ENCODE assay signal across 25 cellular contexts in the genomic region with DNA sequence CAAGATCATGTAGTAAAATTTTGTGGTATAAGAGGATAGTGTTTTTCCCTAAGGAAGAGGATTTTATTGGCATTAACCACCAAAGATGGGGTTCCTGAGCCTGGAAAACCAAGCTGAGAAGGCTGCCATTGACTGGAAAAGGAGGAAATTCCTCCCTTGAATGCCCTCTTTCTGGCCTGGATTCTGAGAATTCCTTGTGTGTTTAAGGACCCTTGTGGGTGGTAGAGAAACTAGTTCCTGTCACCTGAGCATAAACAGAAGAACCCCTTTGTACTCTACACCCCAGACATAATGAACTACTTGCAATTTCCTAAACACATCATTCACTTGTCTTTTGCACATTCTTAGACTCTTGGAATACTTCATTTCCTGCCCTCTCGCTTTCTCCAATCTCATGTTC. TPM values are rescaled to one million over a fixed set of nuclear protein-coding genes. Genes with fewer than 3 reads are reported as not detected.
DNase-seq lines count a peak whose midpoint lies in the region; ATAC-seq, FAIRE-seq and TF ChIP-seq lines count a peak whose summit lies in the region.
"Had no signal": no experiment of that assay in that cellular context is flagged by ENCODE, and none has a peak within 500 bp of the region (broad histone marks: within the 10 kb centered on the region; RNA-seq: fewer than 3 reads in every experiment).

No MANE protein-coding gene starts in this region.

- 89 to 97% methylated on average over 1 of the region's 1 CpG for WGBS in pancreas, 2 donors

- no peaks in the 10 kb centered on the region for H3K27me3 ChIP-seq in CD4-positive, CD25-positive, alpha-beta regulatory T cell (ENCODE audit: control insufficient read depth, insufficient read depth, low read length)
- H3K27me3 ChIP-seq in NT2/D1 (ENCODE audit: insufficient read depth, insufficient read length) (no peaks in the 10 kb centered on the region), endothelial cell of umbilical vein (ENCODE audit: control insufficient read depth in 2 of 2, insufficient read depth in 2 of 2, low read length in 2 of 2) (no peaks in the 10 kb centered on the region), pancreas (no peaks in the 10 kb centered on the region)
- H3K27me3 ChIP-seq: ascending aorta, dorsolateral prefrontal cortex, upper lobe of right lung had no signal

- H3K4me2 ChIP-seq in endothelial cell of umbilical vein (ENCODE audit: insufficient read depth, low read length) = no peak overlapping the region

- no peaks in the 10 kb centered on the region for H3K9me3 ChIP-seq in CD4-positive, CD25-positive, alpha-beta regulatory T cell (ENCODE audit: control insufficient read depth in 2 of 2, low read length in 2 of 2)
- H3K9me3 ChIP-seq in NT2/D1 (ENCODE audit: insufficient read depth, low read length) (no peaks in the 10 kb centered on the region), endothelial cell of umbilical vein (replicated peaks; ENCODE audit: control insufficient read depth, insufficient read depth, low read length) (no peaks in the 10 kb centered on the region), pancreas (no peaks in the 10 kb centered on the region)
- H3K9me3 ChIP-seq: ascending aorta, upper lobe of right lung had no signal

- dilution Hi-C loops in endothelial cell of umbilical vein (cut with MboI; ENCODE audit: extremely low pct_ligation_motif_present, low sequenced_read_pairs) = no loop called here

- peaks cover 48% of the 10 kb centered on the region for H3K36me3 ChIP-seq in CD4-positive, CD25-positive, alpha-beta regulatory T cell (ENCODE audit: control insufficient read depth, insufficient read depth, low read length)
- H3K36me3 ChIP-seq in NT2/D1 (ENCODE audit: insufficient read depth, insufficient read length, low read length) (peaks cover 37% of the 10 kb centered on the region), endothelial cell of umbilical vein (ENCODE audit: control insufficient read depth in 2 of 2, extremely low read depth in 1 of 2, insufficient read depth in 2 of 2, low read length in 2 of 2) (peaks cover 8 to 12% of the 10 kb centered on the region in 2 experiments), pancreas (peaks cover 0 to 22% (median 8%) of the 10 kb centered on the region in 3 donors)

- H3K9me3 Mint-ChIP-seq in CD4-positive, CD25-positive, alpha-beta regulatory T cell = peaks cover 0 to 1% (median 0%) of the 10 kb centered on the region in 7 donors
- no peaks in the 10 kb centered on the region for H3K9me3 Mint-ChIP-seq in mesothelial cell of epicardium
- H3K9me3 Mint-ChIP-seq: CD8-positive, alpha-beta T cell; central memory CD8-positive, alpha-beta T cell; T-helper 2 cell treated with Interferon-gamma antibody and Interleukin-4, amounts not matched to agents 5 μg/mL and 100 μg/mL, for 36 hours had no signal

- TF ChIP-seq CTCF in endothelial cell of umbilical vein (IDR thresholded peaks at IDR 0.05; ENCODE audit: extremely low read depth in 1 of 2, insufficient read depth in 1 of 2, low read depth in 1 of 2, low read length in 2 of 2) (no peak), mesothelial cell of epicardium (IDR thresholded peaks at IDR 0.05; ENCODE audit: unreplicated experiment) (no peak), pancreas (IDR thresholded peaks at IDR 0.05) (no peak)

- no TSS peak for BruUV-seq in endothelial cell of umbilical vein (replicated peaks; lab: Mats Ljungman, UMichigan)

- FAIRE-seq in endothelial cell of umbilical vein (lab: Jason Lieb, UNC) = peak; percentile 57
- FAIRE-seq in pancreas (lab: Jason Lieb, UNC) = no peak
- FAIRE-seq: small intestine had no signal

- H3K27ac ChIP-seq in CD4-positive, CD25-positive, alpha-beta regulatory T cell (ENCODE audit: insufficient read depth, low read length, poor library complexity, severe bottlenecking) = no peak overlapping the region
- H3K27ac ChIP-seq in endothelial cell of umbilical vein (ENCODE audit: insufficient read depth, low read depth, low read length) (no peak overlapping the region), pancreas (no peak overlapping the region)
- H3K27ac ChIP-seq: ascending aorta, dorsolateral prefrontal cortex, epithelial cell of prostate, upper lobe of right lung had no signal

- H3K9ac ChIP-seq in NT2/D1 (ENCODE audit: insufficient read length, low read depth) = no peak overlapping the region
- H3K9ac ChIP-seq in endothelial cell of umbilical vein (replicated peaks; ENCODE audit: extremely low read depth, insufficient read depth, low read length) = no peak overlapping the region

- no peaks in the 10 kb centered on the region for H3K4me1 ChIP-seq in CD4-positive, CD25-positive, alpha-beta regulatory T cell (ENCODE audit: control insufficient read depth, insufficient read depth, low read length, poor library complexity, severe bottlenecking)
- no peaks in the 10 kb centered on the region for H3K4me1 ChIP-seq in NT2/D1 (ENCODE audit: insufficient read depth, insufficient read length)
- no peaks in the 10 kb centered on the region for H3K4me1 ChIP-seq in endothelial cell of umbilical vein (ENCODE audit: control insufficient read depth, extremely low read depth, insufficient read depth, low read length)
- no peaks in the 10 kb centered on the region for H3K4me1 ChIP-seq in pancreas
- H3K4me1 ChIP-seq: ascending aorta, upper lobe of right lung had no signal

- no peak for DNase-seq in CD4-positive, CD25-positive, alpha-beta regulatory T cell
- DNase-seq in NT2/D1 (ENCODE audit: low read depth, low spot score) (peak; percentile 58), endothelial cell of umbilical vein (ENCODE audit: low read depth, low spot score) (peak; percentile 41), mesothelial cell of epicardium (ENCODE audit: low spot score in 2 of 2, unreplicated experiment in 2 of 2) (no peak), pancreas (no peak), NCI-H1092 treated with DMSO at 0.1 percent for 48 hours (lab: John Stamatoyannopoulos, UW) (no peak)
- DNase-seq: 8988T; activated CD4-positive, alpha-beta T cell treated with anti-CD3 and anti-CD28 coated beads, Interleukin-2, amount 50 U/mL, for 4 hours; activated CD8-positive, alpha-beta memory T cell treated with anti-CD3 and anti-CD28 coated beads, Interleukin-2, amount 50 U/mL, for 48 hours; CD8-positive, alpha-beta T cell; dorsolateral prefrontal cortex; NCI-H1048; NCI-H187; nucleus accumbens; small intestine; stimulated activated CD4-positive, alpha-beta T cell treated with anti-CD3 and anti-CD28 coated beads, Interleukin-1b, Interleukin-23, amount 100 ng/mL, for 48 hours; upper lobe of right lung had no signal

- POLR2A ChIA-PET in endothelial cell of umbilical vein (lab: Charles Lee) = no interaction called here

- peaks cover 5% of the 10 kb centered on the region for H3K9me1 ChIP-seq in endothelial cell of umbilical vein (replicated peaks; ENCODE audit: control insufficient read depth, extremely low read depth, insufficient read depth, low read length)

- CTCF ChIA-PET in endothelial cell of umbilical vein (lab: Charles Lee) = interaction anchor here (0.8 to 1.8 kb wide), 3 partner anchors 12 to 24 kb away, joined by 4 to 5 read pairs (median 4); no protein-coding TSS in a partner anchor

- H3K79me2 ChIP-seq in endothelial cell of umbilical vein (ENCODE audit: control insufficient read depth, insufficient read depth, low read length) = no peaks in the 10 kb centered on the region

- H3K4me3 ChIP-seq in CD4-positive, CD25-positive, alpha-beta regulatory T cell (ENCODE audit: low read depth, low read length) = no peak overlapping the region
- H3K4me3 ChIP-seq in NT2/D1 (ENCODE audit: insufficient read length, low read depth) = no peak overlapping the region
- H3K4me3 ChIP-seq in endothelial cell of umbilical vein (replicated peaks in 1 of 3; ENCODE audit: insufficient read depth in 1 of 3, low read depth in 1 of 3, low read length in 3 of 3) = no peak overlapping the region
- H3K4me3 ChIP-seq in pancreas = no peak overlapping the region
- H3K4me3 ChIP-seq: ascending aorta, dorsolateral prefrontal cortex, upper lobe of right lung had no signal

- peaks cover 30% of the 10 kb centered on the region for H3K36me3 Mint-ChIP-seq in CD4-positive, CD25-positive, alpha-beta regulatory T cell
- H3K36me3 Mint-ChIP-seq in mesothelial cell of epicardium = peaks cover 22% of the 10 kb centered on the region

- no peak for TF ChIP-seq POLR2A in endothelial cell of umbilical vein (IDR thresholded peaks at IDR 0.05; ENCODE audit: low read depth, low read length)

- intact Hi-C loops in endothelial cell of umbilical vein (cut with micrococcal nuclease) (no loop called here), pancreas (cut with DNase I) (no loop called here)

- H4K20me1 ChIP-seq in endothelial cell of umbilical vein (replicated peaks; ENCODE audit: control insufficient read depth, extremely low read depth, insufficient read depth, low read length) = no peaks in the 10 kb centered on the region

- H3K4me1 Mint-ChIP-seq in CD4-positive, CD25-positive, alpha-beta regulatory T cell = peaks cover 0 to 9% (median 6%) of the 10 kb centered on the region in 4 donors
- H3K4me1 Mint-ChIP-seq in mesothelial cell of epicardium = peaks cover 18% of the 10 kb centered on the region
- H3K4me1 Mint-ChIP-seq: central memory CD8-positive, alpha-beta T cell had no signal

- peak overlapping the region in 2 of 3 donors; percentile 61 to 67 for H3K27ac Mint-ChIP-seq in CD4-positive, CD25-positive, alpha-beta regulatory T cell
- peak overlapping the region; percentile 33 for H3K27ac Mint-ChIP-seq in mesothelial cell of epicardium
- H3K27ac Mint-ChIP-seq: activated naive CD8-positive, alpha-beta T cell; CD8-positive, alpha-beta T cell; T-helper 2 cell treated with Interferon-gamma antibody and Interleukin-4, amounts not matched to agents 5 μg/mL and 100 μg/mL, for 36 hours had no signal

- ATAC-seq in CD4-positive, CD25-positive, alpha-beta regulatory T cell (ENCODE audit: low read depth in 2 of 2) = no peak
- ATAC-seq in HG02938 (IDR thresholded peaks at IDR 0.05; ENCODE audit: unreplicated experiment) = no peak
- ATAC-seq in pancreas = no peak
- ATAC-seq in GM18861 (IDR thresholded peaks at IDR 0.05; ENCODE audit: unreplicated experiment) = no peak
- ATAC-seq: CD8-positive, alpha-beta T cell; SK-N-SH treated with all-trans-retinoic acid at 6 μM for 48 hours; upper lobe of right lung had no signal

- no peaks in the 10 kb centered on the region for H3K27me3 Mint-ChIP-seq in CD4-positive, CD25-positive, alpha-beta regulatory T cell
- H3K27me3 Mint-ChIP-seq in mesothelial cell of epicardium (ENCODE audit: low read depth) = no peaks in the 10 kb centered on the region
- H3K27me3 Mint-ChIP-seq: activated naive CD8-positive, alpha-beta T cell; central memory CD8-positive, alpha-beta T cell had no signal

- H2AFZ ChIP-seq in endothelial cell of umbilical vein (ENCODE audit: low read depth, low read length) = no peak overlapping the region

- no peak overlapping the region for H3K4me3 Mint-ChIP-seq in CD4-positive, CD25-positive, alpha-beta regulatory T cell
- H3K4me3 Mint-ChIP-seq in mesothelial cell of epicardium = no peak overlapping the region
- H3K4me3 Mint-ChIP-seq: activated naive CD8-positive, alpha-beta T cell; CD8-positive, alpha-beta T cell; central memory CD8-positive, alpha-beta T cell; T-helper 2 cell treated with Interferon-gamma antibody and Interleukin-4, amounts not matched to agents 5 μg/mL and 100 μg/mL, for 36 hours had no signal

RNA-seq across cellular contexts. Expression of a gene that starts 33.1 kb away (rescaled TPM):
- total RNA-seq in CD4-positive, CD25-positive, alpha-beta regulatory T cell = 69.9 TPM
- 10 to 100 TPM; 20.4 to 29.4 (median 25.5) TPM for polyA plus RNA-seq in CD4-positive, CD25-positive, alpha-beta regulatory T cell
- total RNA-seq in endothelial cell of umbilical vein = 30.1 and 30.3 TPM in 2 replicates
- polyA plus RNA-seq in endothelial cell of umbilical vein = 2.7 and 4.8 TPM in 2 replicates
- 4.6 and 4.9 TPM in 2 replicates for polyA plus RNA-seq in endothelial cell of umbilical vein (2011; cell fraction: cytosol; rRNA removed)
- 17.3 and 23.6 TPM in 2 replicates for polyA plus RNA-seq in endothelial cell of umbilical vein (2011; cell fraction: nucleus; rRNA removed)
- 9.5 and 16.7 TPM in 2 replicates for polyA plus RNA-seq in endothelial cell of umbilical vein (2012)
- 25.3 and 28.2 TPM in 2 replicates for polyA minus RNA-seq in endothelial cell of umbilical vein
- 38.2 TPM for polyA minus RNA-seq in endothelial cell of umbilical vein (2011; cell fraction: cytosol; rRNA and poly(A)+ RNA removed)
- polyA minus RNA-seq in endothelial cell of umbilical vein (2011; cell fraction: nucleus; rRNA and poly(A)+ RNA removed) = 36.8 and 50.8 TPM in 2 replicates
- total RNA-seq in mesothelial cell of epicardium = 54.6 to 58.0 TPM (median 55.1 TPM) in 3 replicates
- total RNA-seq in pancreas = 10 to 100 TPM; 18.5 to 30.8 (median 21.8) TPM
- 1 to 10 TPM; 4.6 to 4.9 TPM for polyA plus RNA-seq in pancreas

RNA-seq across cellular contexts. Expression of a gene that starts 39.4 kb away (rescaled TPM):
- 90.6 TPM for total RNA-seq in CD4-positive, CD25-positive, alpha-beta regulatory T cell
- polyA plus RNA-seq in CD4-positive, CD25-positive, alpha-beta regulatory T cell = 10 to 100 TPM; 70.3 to 94.6 (median 86.0) TPM
- total RNA-seq in endothelial cell of umbilical vein = 28.8 and 30.2 TPM in 2 replicates
- polyA plus RNA-seq in endothelial cell of umbilical vein = 10.9 and 12.0 TPM in 2 replicates
- 17.4 and 18.1 TPM in 2 replicates for polyA plus RNA-seq in endothelial cell of umbilical vein (2011; cell fraction: cytosol; rRNA removed)
- 10.5 and 11.4 TPM in 2 replicates for polyA plus RNA-seq in endothelial cell of umbilical vein (2011; cell fraction: nucleus; rRNA removed)
- 21.5 and 33.9 TPM in 2 replicates for polyA plus RNA-seq in endothelial cell of umbilical vein (2012)
- polyA minus RNA-seq in endothelial cell of umbilical vein = 19.0 and 24.1 TPM in 2 replicates
- polyA minus RNA-seq in endothelial cell of umbilical vein (2011; cell fraction: cytosol; rRNA and poly(A)+ RNA removed) = 18.3 TPM
- 15.7 and 16.1 TPM in 2 replicates for polyA minus RNA-seq in endothelial cell of umbilical vein (2011; cell fraction: nucleus; rRNA and poly(A)+ RNA removed)
- 20.3 to 23.3 TPM (median 23.2 TPM) in 3 replicates for total RNA-seq in mesothelial cell of epicardium
- 10 to 100 TPM; 13.7 to 29.9 (median 21.2) TPM for total RNA-seq in pancreas
- polyA plus RNA-seq in pancreas = 10 to 100 TPM in 1 of 2 donors, 1 to 10 TPM in 1; 8.8 to 18.0 TPM

RNA-seq across cellular contexts. Expression of a gene that starts 43.9 kb away (rescaled TPM):
- 81.0 TPM for total RNA-seq in CD4-positive, CD25-positive, alpha-beta regulatory T cell
- 10 to 100 TPM in 3 of 4 donors, 1 to 10 TPM in 1; 8.1 to 16.5 (median 12.2) TPM for polyA plus RNA-seq in CD4-positive, CD25-positive, alpha-beta regulatory T cell
- 101 and 102 TPM in 2 replicates for total RNA-seq in endothelial cell of umbilical vein
- polyA plus RNA-seq in endothelial cell of umbilical vein = 15.5 and 18.6 TPM in 2 replicates
- polyA plus RNA-seq in endothelial cell of umbilical vein (2011; cell fraction: cytosol; rRNA removed) = 19.3 and 19.8 TPM in 2 replicates
- polyA plus RNA-seq in endothelial cell of umbilical vein (2011; cell fraction: nucleus; rRNA removed) = 20.4 and 23.4 TPM in 2 replicates
- polyA plus RNA-seq in endothelial cell of umbilical vein (2012) = 15.9 and 27.6 TPM in 2 replicates
- 101 and 105 TPM in 2 replicates for polyA minus RNA-seq in endothelial cell of umbilical vein
- polyA minus RNA-seq in endothelial cell of umbilical vein (2011; cell fraction: cytosol; rRNA and poly(A)+ RNA removed) = 61.0 TPM
- polyA minus RNA-seq in endothelial cell of umbilical vein (2011; cell fraction: nucleus; rRNA and poly(A)+ RNA removed) = 46.0 and 64.8 TPM in 2 replicates
- 82.5 to 85.5 TPM (median 84.4 TPM) in 3 replicates for total RNA-seq in mesothelial cell of epicardium
- total RNA-seq in pancreas = 10 to 100 TPM; 25.7 to 69.4 (median 38.7) TPM
- 10 to 100 TPM in 1 of 2 donors, 1 to 10 TPM in 1; 9.7 to 12.2 TPM for polyA plus RNA-seq in pancreas

Comparison
In these comparisons a context has a peak if more than half of its experiments do, and no peak if none do; other contexts are left out.
1. DNase-seq: peak in NT2/D1 (single experiment) and endothelial cell of umbilical vein (single experiment); none in CD4-positive, CD25-positive, alpha-beta regulatory T cell (0 of 3), mesothelial cell of epicardium (0 of 2), pancreas (0 of 6) and NCI-H1092 treated with DMSO at 0.1 percent for 48 hours (single experiment).